12 cellular contexts compared by ENCODE assay signal in genomic region chr5:137072376-137073174, GRCh38.
A peak's percentile ranks its signal among the peaks of the same experiment; 100 is the strongest.
DNase-seq lines count a peak whose midpoint lies in the region; ATAC-seq, FAIRE-seq and TF ChIP-seq lines count a peak whose summit lies in the region.
"Had no signal": no experiment of that assay in that cellular context is flagged by ENCODE, and none has a peak within 500 bp of the region (broad histone marks: within the 10 kb centered on the region; RNA-seq: fewer than 3 reads in every experiment).

No MANE protein-coding gene starts in this region.

- H3K9ac ChIP-seq in BLaER1 = no peak overlapping the region
- peak overlapping the region; percentile 12; the same call in 1 of the 2 replicates for H3K9ac ChIP-seq in GM23248
- no peak overlapping the region for H3K9ac ChIP-seq in astrocyte (ENCODE audit: low read length)
- no peak overlapping the region for H3K9ac ChIP-seq in neuronal stem cell (ENCODE audit: low read depth, low read length, poor library complexity)

- peaks cover 8% of the 10 kb centered on the region for H3K4me1 Mint-ChIP-seq in astrocyte (ENCODE audit: low read depth, unreplicated experiment)
- H3K4me1 Mint-ChIP-seq: T-cell had no signal

- H3K18ac ChIP-seq in neuronal stem cell (ENCODE audit: low read length) = no peak overlapping the region

- H2AFZ ChIP-seq in GM23248 (no peak overlapping the region), astrocyte (ENCODE audit: low read depth, low read length) (no peak overlapping the region), neuronal stem cell (ENCODE audit: low read length) (no peak overlapping the region)

- no peak overlapping the region for H3K14ac ChIP-seq in neuronal stem cell (ENCODE audit: low read length)

- H3K79me2 ChIP-seq in GM23248 (ENCODE audit: insufficient read depth) (peaks cover 13% of the 10 kb centered on the region), astrocyte (ENCODE audit: insufficient read depth, low read length) (no peaks in the 10 kb centered on the region)

- H3K27ac ChIP-seq in BLaER1 = no peak overlapping the region
- H3K27ac ChIP-seq in GM23248 = peak overlapping the region; percentile 69
- no peak overlapping the region for H3K27ac ChIP-seq in astrocyte (ENCODE audit: low read depth, low read length)
- H3K27ac ChIP-seq in left lung = peak overlapping the region in 1 of 2 donors; percentile 46
- H3K27ac ChIP-seq in neuronal stem cell (replicated peaks; ENCODE audit: low read length) = no peak overlapping the region

- H2BK15ac ChIP-seq in neuronal stem cell (ENCODE audit: low read length) = no peak overlapping the region

- H3K4me1 ChIP-seq in BLaER1 (peaks cover 25% of the 10 kb centered on the region), GM23248 (ENCODE audit: insufficient read depth) (peaks cover 27% of the 10 kb centered on the region), astrocyte (ENCODE audit: insufficient read depth, low read length) (peaks cover 17% of the 10 kb centered on the region), left lung (no peaks in the 10 kb centered on the region), neuronal stem cell (ENCODE audit: control insufficient read depth in 2 of 2, insufficient read depth in 1 of 2, low read depth in 1 of 2, low read length in 2 of 2) (peaks cover 0 to 4% of the 10 kb centered on the region in 2 donors)

- no peaks in the 10 kb centered on the region for H3K9me3 Mint-ChIP-seq in astrocyte (ENCODE audit: unreplicated experiment)

- no peak overlapping the region for H3K4ac ChIP-seq in neuronal stem cell (ENCODE audit: low read length)

- H3K9me3 ChIP-seq in BLaER1 (no peaks in the 10 kb centered on the region), GM23248 (ENCODE audit: low read depth) (no peaks in the 10 kb centered on the region), astrocyte (ENCODE audit: insufficient read depth, low read depth, low read length) (no peaks in the 10 kb centered on the region), left lung (no peaks in the 10 kb centered on the region), neuronal stem cell (replicated peaks in 1 of 2; ENCODE audit: control insufficient read depth in 2 of 2, insufficient read depth in 1 of 2, low read depth in 1 of 2, low read length in 2 of 2) (peaks cover 0 to 6% of the 10 kb centered on the region in 2 donors)

- WGBS in GM23248 (ENCODE audit: low coverage in 1 of 2, low lambda C conversion rate in 2 of 2, missing lambda C conversion rate in 2 of 2), 2 experiments = 5% methylated on average over 7 of the region's 7 CpGs
- no CpG with 5 or more reads among the region's 7 CpGs for WGBS in neuronal stem cell (ENCODE audit: extremely low coverage in 2 of 2, insufficient read length in 2 of 2, insufficient replicate concordance in 1 of 2), 2 donors

- H4K20me1 ChIP-seq in BLaER1 (no peaks in the 10 kb centered on the region), GM23248 (ENCODE audit: insufficient read depth) (no peaks in the 10 kb centered on the region), astrocyte (ENCODE audit: insufficient read depth, low read length) (peaks cover 5% of the 10 kb centered on the region)

- peak overlapping the region; percentile 61 for H3K4me2 ChIP-seq in BLaER1
- peak overlapping the region; percentile 46 for H3K4me2 ChIP-seq in GM23248 (ENCODE audit: unreplicated experiment)
- H3K4me2 ChIP-seq in astrocyte (ENCODE audit: low read length) = peak overlapping the region; percentile 3
- H3K4me2 ChIP-seq in neuronal stem cell (ENCODE audit: insufficient read depth, low read length, poor library complexity, severe bottlenecking) = no peak overlapping the region

- H2BK5ac ChIP-seq in neuronal stem cell (ENCODE audit: low read length) = no peak overlapping the region

- peaks cover 2% of the 10 kb centered on the region for H3K36me3 Mint-ChIP-seq in astrocyte (ENCODE audit: low read depth, unreplicated experiment)
- H3K36me3 Mint-ChIP-seq: T-cell had no signal

- ATAC-seq in left lung (peak; percentile 46), GM19395 (IDR thresholded peaks at IDR 0.05; ENCODE audit: unreplicated experiment) (no peak), HG03469 (IDR thresholded peaks at IDR 0.05; ENCODE audit: unreplicated experiment) (no peak)
- ATAC-seq: T-cell had no signal

- no peak overlapping the region for H3K27ac Mint-ChIP-seq in astrocyte (ENCODE audit: unreplicated experiment)
- H3K27ac Mint-ChIP-seq: T-cell had no signal

- H2BK120ac ChIP-seq in neuronal stem cell (ENCODE audit: low read depth, low read length) = no peak overlapping the region

- no peaks in the 10 kb centered on the region for H3K27me3 Mint-ChIP-seq in astrocyte (ENCODE audit: low read depth, unreplicated experiment)

- H3K27me3 ChIP-seq in BLaER1 (no peaks in the 10 kb centered on the region), GM23248 (replicated peaks; ENCODE audit: insufficient read depth) (no peaks in the 10 kb centered on the region), astrocyte (ENCODE audit: insufficient read depth, low read length) (no peaks in the 10 kb centered on the region), left lung (no peaks in the 10 kb centered on the region), neuronal stem cell (ENCODE audit: control insufficient read depth in 3 of 3, insufficient read depth in 3 of 3, low read depth in 1 of 3, low read length in 3 of 3) (no peaks in the 10 kb centered on the region)

- no peaks in the 10 kb centered on the region for H3K79me1 ChIP-seq in neuronal stem cell (ENCODE audit: low read depth, low read length)

- intact Hi-C loops in left lung (cut with DNase I) = no loop called here

- H3K4me3 Mint-ChIP-seq in astrocyte (ENCODE audit: unreplicated experiment) = no peak overlapping the region
- H3K4me3 Mint-ChIP-seq: T-cell had no signal

- DNase-seq in GM23248 = peak; percentile 69
- peak; percentile 22 for DNase-seq in astrocyte (ENCODE audit: low read depth)
- no peak for DNase-seq in left lung
- no peak for DNase-seq in neuronal stem cell (ENCODE audit: low spot score)
- DNase-seq in midbrain (lab: John Stamatoyannopoulos, UW) = no peak
- DNase-seq: activated naive CD4-positive, alpha-beta T cell treated with Interleukin-2 at 50 U/mL for 16 hours; MV-4-11; small intestine; T-cell had no signal

- H2AK5ac ChIP-seq in neuronal stem cell (ENCODE audit: low read depth, low read length) = no peak overlapping the region

- no peak for TF ChIP-seq CTCF in astrocyte (IDR thresholded peaks at IDR 0.05; ENCODE audit: insufficient read depth, low read depth, low read length)
- TF ChIP-seq CTCF in left lung (IDR thresholded peaks at IDR 0.05) = no peak

- no peak overlapping the region for H4K8ac ChIP-seq in neuronal stem cell (ENCODE audit: low read depth, low read length)

- no peak overlapping the region for H4K91ac ChIP-seq in neuronal stem cell (ENCODE audit: low read depth, low read length, poor library complexity)

- no peaks in the 10 kb centered on the region for H3K36me3 ChIP-seq in BLaER1
- no peaks in the 10 kb centered on the region for H3K36me3 ChIP-seq in GM23248 (ENCODE audit: low read depth)
- no peaks in the 10 kb centered on the region for H3K36me3 ChIP-seq in astrocyte (ENCODE audit: insufficient read depth, low read length)
- no peaks in the 10 kb centered on the region for H3K36me3 ChIP-seq in left lung
- H3K36me3 ChIP-seq in neuronal stem cell (replicated peaks in 1 of 2; ENCODE audit: control insufficient read depth in 2 of 2, insufficient read depth in 2 of 2, low read length in 2 of 2) = no peaks in the 10 kb centered on the region

- H3K9me2 ChIP-seq in GM23248 (ENCODE audit: insufficient read depth) = no peaks in the 10 kb centered on the region

- H3F3A ChIP-seq in GM23248 (ENCODE audit: insufficient read depth) = peaks cover 26% of the 10 kb centered on the region

- H2BK12ac ChIP-seq in neuronal stem cell (ENCODE audit: low read length) = no peak overlapping the region

- in situ Hi-C loops in GM23248 (cut with MboI) = no loop called here

- FAIRE-seq in astrocyte (lab: Jason Lieb, UNC) = no peak
- FAIRE-seq: small intestine had no signal

- H3K4me3 ChIP-seq in BLaER1 (no peak overlapping the region), GM23248 (peak overlapping the region; percentile 6; the same call in 1 of the 2 replicates), astrocyte (ENCODE audit: insufficient read depth, low read depth, low read length) (no peak overlapping the region), left lung (no peak overlapping the region), neuronal stem cell (ENCODE audit: low read length in 2 of 2) (no peak overlapping the region)

- H3K23ac ChIP-seq in neuronal stem cell (ENCODE audit: low read depth, low read length, poor library complexity) = no peak overlapping the region

Comparison
In these comparisons a context has a peak if more than half of its experiments do, and no peak if none do; other contexts are left out.
1. DNase-seq: peak in GM23248 (single experiment) and astrocyte (single experiment); none in left lung (0 of 2), neuronal stem cell (single experiment) and midbrain (single experiment).